Comparison of ENCODE assay signal across 8 cellular contexts in the genomic region with DNA sequence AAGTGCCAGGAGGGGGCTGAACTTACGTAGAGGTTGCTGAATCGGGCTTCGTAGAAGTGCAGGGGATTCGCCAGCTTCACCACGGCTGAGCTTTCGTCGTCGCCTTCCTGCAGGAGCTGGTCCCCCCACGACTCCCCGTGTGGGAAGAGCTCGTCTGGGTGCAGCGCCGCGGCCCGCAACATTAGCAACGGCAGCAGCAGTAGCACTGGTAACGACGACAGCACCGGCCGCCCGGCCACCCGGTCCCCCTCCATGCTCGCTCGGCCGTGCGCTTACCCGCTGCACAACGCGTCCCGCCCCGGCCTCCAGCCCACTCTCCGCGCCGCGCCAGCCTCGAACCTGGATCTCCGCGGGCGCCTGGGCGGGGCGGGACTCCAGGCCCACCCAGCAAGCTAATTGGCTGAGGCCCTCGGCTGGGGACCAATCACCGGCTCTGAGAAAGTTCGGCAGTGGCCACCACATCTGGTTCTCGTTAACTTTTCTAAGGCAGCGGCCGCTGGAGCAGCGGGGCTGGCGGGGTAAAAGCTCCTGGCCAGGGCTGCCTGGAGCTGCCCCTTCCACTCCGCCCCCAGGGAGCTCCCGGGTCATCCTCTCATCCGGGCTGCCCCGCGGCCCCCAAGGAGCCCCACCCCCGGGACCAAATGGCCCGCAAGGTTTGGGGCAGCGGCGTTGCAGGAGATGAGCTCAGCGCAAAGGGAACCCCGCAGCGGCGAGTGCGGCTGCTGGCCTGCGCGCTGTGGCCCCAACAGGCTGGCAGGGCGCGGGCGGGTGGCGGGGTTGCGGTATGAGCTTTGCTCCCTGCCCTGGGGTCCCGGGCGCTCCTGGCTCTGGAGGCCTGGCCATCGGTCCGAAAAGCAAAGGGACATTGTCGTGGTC. TPM values are rescaled to one million over a fixed set of nuclear protein-coding genes. Genes with fewer than 3 reads are reported as not detected.
A peak's percentile ranks its signal among the peaks of the same experiment; 100 is the strongest.
DNase-seq lines count a peak whose midpoint lies in the region; ATAC-seq, FAIRE-seq and TF ChIP-seq lines count a peak whose summit lies in the region.

A gene with protein sequence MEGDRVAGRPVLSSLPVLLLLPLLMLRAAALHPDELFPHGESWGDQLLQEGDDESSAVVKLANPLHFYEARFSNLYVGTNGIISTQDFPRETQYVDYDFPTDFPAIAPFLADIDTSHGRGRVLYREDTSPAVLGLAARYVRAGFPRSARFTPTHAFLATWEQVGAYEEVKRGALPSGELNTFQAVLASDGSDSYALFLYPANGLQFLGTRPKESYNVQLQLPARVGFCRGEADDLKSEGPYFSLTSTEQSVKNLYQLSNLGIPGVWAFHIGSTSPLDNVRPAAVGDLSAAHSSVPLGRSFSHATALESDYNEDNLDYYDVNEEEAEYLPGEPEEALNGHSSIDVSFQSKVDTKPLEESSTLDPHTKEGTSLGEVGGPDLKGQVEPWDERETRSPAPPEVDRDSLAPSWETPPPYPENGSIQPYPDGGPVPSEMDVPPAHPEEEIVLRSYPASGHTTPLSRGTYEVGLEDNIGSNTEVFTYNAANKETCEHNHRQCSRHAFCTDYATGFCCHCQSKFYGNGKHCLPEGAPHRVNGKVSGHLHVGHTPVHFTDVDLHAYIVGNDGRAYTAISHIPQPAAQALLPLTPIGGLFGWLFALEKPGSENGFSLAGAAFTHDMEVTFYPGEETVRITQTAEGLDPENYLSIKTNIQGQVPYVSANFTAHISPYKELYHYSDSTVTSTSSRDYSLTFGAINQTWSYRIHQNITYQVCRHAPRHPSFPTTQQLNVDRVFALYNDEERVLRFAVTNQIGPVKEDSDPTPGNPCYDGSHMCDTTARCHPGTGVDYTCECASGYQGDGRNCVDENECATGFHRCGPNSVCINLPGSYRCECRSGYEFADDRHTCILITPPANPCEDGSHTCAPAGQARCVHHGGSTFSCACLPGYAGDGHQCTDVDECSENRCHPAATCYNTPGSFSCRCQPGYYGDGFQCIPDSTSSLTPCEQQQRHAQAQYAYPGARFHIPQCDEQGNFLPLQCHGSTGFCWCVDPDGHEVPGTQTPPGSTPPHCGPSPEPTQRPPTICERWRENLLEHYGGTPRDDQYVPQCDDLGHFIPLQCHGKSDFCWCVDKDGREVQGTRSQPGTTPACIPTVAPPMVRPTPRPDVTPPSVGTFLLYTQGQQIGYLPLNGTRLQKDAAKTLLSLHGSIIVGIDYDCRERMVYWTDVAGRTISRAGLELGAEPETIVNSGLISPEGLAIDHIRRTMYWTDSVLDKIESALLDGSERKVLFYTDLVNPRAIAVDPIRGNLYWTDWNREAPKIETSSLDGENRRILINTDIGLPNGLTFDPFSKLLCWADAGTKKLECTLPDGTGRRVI (N-terminal part only) (minus strand): TSS at position 319 of the 876 bp plus-strand sequence. CDS start 65 bp downstream, at position 254.

- H3K9me3 ChIP-seq in adrenal gland (replicated peaks in 1 of 3) (no peaks in the 10 kb centered on the region), heart right ventricle (no peaks in the 10 kb centered on the region), ovary (no peaks in the 10 kb centered on the region)

- peak in 1 of 2 donors; percentile 55 for TF ChIP-seq POLR2A in adrenal gland (IDR thresholded peaks at IDR 0.05)
- TF ChIP-seq POLR2A in ovary (IDR thresholded peaks at IDR 0.05): peak; percentile 69

- no peaks in the 10 kb centered on the region for H3K36me3 ChIP-seq in adrenal gland (replicated peaks in 1 of 2)
- peaks cover 0 to 11% (median 0%) of the 10 kb centered on the region in 9 donors for H3K36me3 ChIP-seq in heart right ventricle
- H3K36me3 ChIP-seq in ovary: no peaks in the 10 kb centered on the region

- peak; percentile 3 for DNase-seq in OCI-M1 (lab: John Stamatoyannopoulos, UW)
- DNase-seq in adrenal gland: peak; percentile 56 to 80 (median 71)
- DNase-seq in heart right ventricle: peak; percentile 90
- DNase-seq in ovary: peak; percentile 92 to 94 (median 92)
- DNase-seq in urothelium cell line (ENCODE audit: low spot score): peak; percentile 80
- no peak for DNase-seq in NCI-H2171 treated with DMSO at 0.1 percent for 48 hours (lab: John Stamatoyannopoulos, UW)
- no peak for DNase-seq in GM19240 (ENCODE audit: insufficient read length, low spot score)

- WGBS in adrenal gland, 4 donors: 0 to 1% (median 0%) methylated on average over 18 to 75 of the region's 75 CpGs
- 0% methylated on average over 74 to 75 of the region's 75 CpGs for WGBS in heart right ventricle, 2 donors
- 0 to 2% (median 0%) methylated on average over 64 to 75 of the region's 75 CpGs for WGBS in ovary, 3 donors

- TF ChIP-seq EP300 in ovary (IDR thresholded peaks at IDR 0.05): no peak

- TF ChIP-seq CTCF in adrenal gland (IDR thresholded peaks at IDR 0.05) (no peak), heart right ventricle (IDR thresholded peaks at IDR 0.05) (peak in 2 of 9 donors; percentile 14 to 27), ovary (IDR thresholded peaks at IDR 0.05) (peak in 2 of 3 donors; percentile 6 to 9)

- peaks cover 0 to 19% of the 10 kb centered on the region in 2 donors for H3K4me1 ChIP-seq in adrenal gland (replicated peaks in 1 of 2)
- H3K4me1 ChIP-seq in heart right ventricle: peaks cover 0 to 59% (median 48%) of the 10 kb centered on the region in 9 donors
- H3K4me1 ChIP-seq in ovary (ENCODE audit: insufficient read depth): peaks cover 4% of the 10 kb centered on the region

- peak; percentile 45 for ATAC-seq in GM18498 (IDR thresholded peaks at IDR 0.05; ENCODE audit: unreplicated experiment)
- ATAC-seq in heart right ventricle: peak; percentile 93 to 96 (median 94)

- H3K27me3 ChIP-seq in adrenal gland: peaks cover 39% of the 10 kb centered on the region
- peaks cover 0 to 54% (median 0%) of the 10 kb centered on the region in 7 donors for H3K27me3 ChIP-seq in heart right ventricle
- H3K27me3 ChIP-seq in ovary: no peaks in the 10 kb centered on the region

- no peak for FAIRE-seq in urothelium cell line (lab: Jason Lieb, UNC)

- intact Hi-C loops in adrenal gland (cut with DNase I) (no loop called here), heart right ventricle (cut with DNase I) (loop anchor here in 9 of 10 donors (2.0 to 10.0 kb wide), 9 partner anchors 47 to 74 kb away; no protein-coding TSS in a partner anchor), ovary (cut with DNase I) (loop anchor here in 1 of 4 donors (5.0 kb wide), 1 partner anchor 77 kb away; no protein-coding TSS in a partner anchor)

- H3K4me3 ChIP-seq in adrenal gland (peak within 1 kb of the TSS in 2 of 4 donors; percentile 28 to 60), heart right ventricle (peak within 1 kb of the TSS; percentile 51 to 96 (median 76)), ovary (peak within 1 kb of the TSS; percentile 73)

- peak within 1 kb of the TSS in 4 of 5 donors; percentile 40 to 76 (median 52) for H3K27ac ChIP-seq in adrenal gland
- H3K27ac ChIP-seq in heart right ventricle: peak within 1 kb of the TSS; percentile 67 to 92 (median 90)
- H3K27ac ChIP-seq in ovary: peak within 1 kb of the TSS; percentile 81 to 88

RNA-seq across cellular contexts. Expression of the gene that starts here (rescaled TPM):
- 10 to 100 TPM; 19.1 to 61.3 (median 36.1) TPM for total RNA-seq in adrenal gland
- 10 to 100 TPM in 2 of 3 donors, 1 to 10 TPM in 1; 7.2 to 22.7 (median 15.3) TPM for polyA plus RNA-seq in adrenal gland
- total RNA-seq in heart right ventricle: 10 to 100 TPM; 26.6 to 66.0 (median 39.2) TPM
- polyA plus RNA-seq in heart right ventricle: 10 to 100 TPM; 15.1 to 29.8 TPM
- 10 to 100 TPM; 31.5 to 55.8 (median 42.7) TPM for total RNA-seq in ovary
- 10 to 100 TPM; 58.5 to 83.8 TPM for polyA plus RNA-seq in ovary

Comparison
In these comparisons a context has a peak if more than half of its experiments do, and no peak if none do; other contexts are left out.
1. DNase-seq: peak in OCI-M1 (single experiment), adrenal gland (7 of 7), heart right ventricle (2 of 2), ovary (5 of 5) and urothelium cell line (single experiment); none in NCI-H2171 treated with DMSO at 0.1 percent for 48 hours (single experiment) and GM19240 (single experiment).
2. CTCF ChIP-seq: peak in ovary (2 of 3); none in adrenal gland (0 of 6).
3. intact Hi-C loops: an anchor here in heart right ventricle (2.0 to 10.0 kb wide); none called in adrenal gland.
4. Peak in every context shown above with its lines, with median percentiles within 50 percentile points of each other: H3K27ac ChIP-seq.